In the genomic region with DNA sequence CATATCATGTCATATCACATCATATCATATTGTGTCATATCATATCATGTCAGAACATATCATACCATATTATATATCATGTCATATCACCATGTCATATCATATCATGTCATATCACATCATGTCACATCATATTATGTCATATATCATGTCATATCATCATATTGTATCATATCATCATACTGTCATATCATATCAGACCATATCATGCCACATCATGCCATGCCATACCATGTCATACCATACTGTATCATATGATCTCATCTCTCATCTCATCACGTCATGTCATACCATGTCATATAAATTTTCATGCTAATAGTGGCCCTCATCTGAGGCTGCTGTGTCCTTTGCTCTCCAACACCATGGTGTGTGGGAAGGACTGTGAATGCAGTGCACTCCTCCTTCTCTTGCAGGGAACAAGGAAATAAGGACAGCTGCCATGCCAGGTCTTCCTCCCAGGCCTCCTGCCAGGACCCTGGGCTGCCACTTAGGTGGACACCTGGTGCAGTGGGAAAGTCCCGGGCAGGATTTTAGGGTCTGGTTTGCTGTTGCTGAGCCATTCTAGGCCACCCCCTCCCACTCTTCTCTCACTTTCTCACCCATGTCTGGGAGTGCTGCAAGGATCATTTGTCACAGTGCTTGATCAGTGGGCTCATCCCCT, we compare ENCODE assay signal across 1 cellular context.
TF ChIP-seq lines count a peak whose summit lies in the region.

No MANE protein-coding gene starts in this region.

TF ChIP-seq in K562, 482 proteins besides CTCF, POLR2A, EP300 and RAD21 (continued from another document):
- TF ChIP-seq, protein P1, sequence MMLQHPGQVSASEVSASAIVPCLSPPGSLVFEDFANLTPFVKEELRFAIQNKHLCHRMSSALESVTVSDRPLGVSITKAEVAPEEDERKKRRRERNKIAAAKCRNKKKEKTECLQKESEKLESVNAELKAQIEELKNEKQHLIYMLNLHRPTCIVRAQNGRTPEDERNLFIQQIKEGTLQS (IDR thresholded peaks at IDR 0.05): no peak
- TF ChIP-seq, protein P1 (CRISPR knock-in tag; conservative IDR thresholded peaks at IDR 0.05): no peak
